ENCODE assay signal across 2 cellular contexts in genomic region chr5:81982172-81982571, GRCh38.
TF ChIP-seq lines count a peak whose summit lies in the region.

No MANE protein-coding gene starts in this region.

TF ChIP-seq in A549, 52 proteins besides CTCF, POLR2A, EP300 and RAD21:
- TF ChIP-seq MAFK (IDR thresholded peaks at IDR 0.05; ENCODE audit: partially characterized antibody): peak; percentile 57

TF ChIP-seq in K562, 482 proteins besides CTCF, POLR2A, EP300 and RAD21:
- TF ChIP-seq ZNF316 (IDR thresholded peaks at IDR 0.05): peak; percentile 58
- peak; percentile 51 for TF ChIP-seq C11orf30 (IDR thresholded peaks at IDR 0.05; ENCODE audit: low read depth)
- 0 out of 2 replicates have a peak, but pooled peaks have one; percentile 11 for TF ChIP-seq MAFG (tag; conservative IDR thresholded peaks at IDR 0.05)
TF ChIP-seq in K562: peak in this region for 3; not testable (repeated sequence) for 479.
